1 cellular context compared by ENCODE assay signal in genomic region chr22:19431641-19432091, GRCh38.
TF ChIP-seq lines count a peak whose summit lies in the region.

Gene HIRA, minus strand, starts transcription at chr22:19431733. Its CDS starts 257 bp downstream, at chr22:19431476.

TF ChIP-seq in GM12878, 131 proteins besides CTCF, POLR2A, EP300 and RAD21 (continued from another document and continues in another):
- TF ChIP-seq HSF1 (IDR thresholded peaks at IDR 0.05; ENCODE audit: low read depth, low read length) (0 out of 2 replicates have a peak, but pooled peaks have one; percentile 20), SIN3A (IDR thresholded peaks at IDR 0.05; ENCODE audit: low read depth, low read length) (0 out of 2 replicates have a peak, but pooled peaks have one; percentile 47), ZBTB11 (CRISPR knock-in tag; IDR thresholded peaks at IDR 0.05) (peak; percentile 94), BCL3 (IDR thresholded peaks at IDR 0.05; ENCODE audit: borderline replicate concordance, insufficient read depth, low read depth, low read length, poor library complexity, severe bottlenecking) (no peak), MLLT1 (IDR thresholded peaks at IDR 0.05) (no peak), ZNF592 (IDR thresholded peaks at IDR 0.05) (0 out of 2 replicates have a peak, but pooled peaks have one; percentile 57), POU2F2 (IDR thresholded peaks at IDR 0.05; ENCODE audit: borderline replicate concordance, low read depth, low read length) (peak; percentile 82; the same call in 2 of the 3 replicates), MEF2B (IDR thresholded peaks at IDR 0.05; ENCODE audit: partially characterized antibody, poor library complexity, severe bottlenecking) (no peak), CREM (IDR thresholded peaks at IDR 0.05; ENCODE audit: low read depth) (peak; percentile 72), USF1 (IDR thresholded peaks at IDR 0.05; ENCODE audit: borderline replicate concordance, extremely low read length, insufficient read depth, low read depth, low read length) (peak; percentile 21), NRF1 (conservative IDR thresholded peaks at IDR 0.05; ENCODE audit: low read depth, low read length) (peak; percentile 17; the same call in 1 of the 2 replicates), ZBED1 (IDR thresholded peaks at IDR 0.05; ENCODE audit: borderline replicate concordance) (no peak), GABPA (IDR thresholded peaks at IDR 0.05; ENCODE audit: low read depth) (peak; percentile 88), BCL11A (IDR thresholded peaks at IDR 0.05; ENCODE audit: low read depth, low read length) (0 out of 2 replicates have a peak, but pooled peaks have one; percentile 4), STAT1 (conservative IDR thresholded peaks at IDR 0.05) (peak; percentile 84; the same call in 1 of the 2 replicates), SIX5 (IDR thresholded peaks at IDR 0.05; ENCODE audit: low read depth, low read length, severe bottlenecking) (peak; percentile 63), GATAD2B (conservative IDR thresholded peaks at IDR 0.05; ENCODE audit: low read depth) (peak; percentile 48; the same call in 1 of the 2 replicates), LARP7 (IDR thresholded peaks at IDR 0.05) (peak; percentile 81), TCF3 (IDR thresholded peaks at IDR 0.05; ENCODE audit: borderline replicate concordance, insufficient read depth, low read depth, low read length) (peak; percentile 62; the same call in 1 of the 2 replicates), BACH1 (IDR thresholded peaks at IDR 0.05; ENCODE audit: borderline replicate concordance) (peak; percentile 11; the same call in 1 of the 2 replicates), NKRF (conservative IDR thresholded peaks at IDR 0.05) (peak; percentile 84), ZNF217 (IDR thresholded peaks at IDR 0.05) (peak; percentile 35; the same call in 1 of the 2 replicates), BMI1 (IDR thresholded peaks at IDR 0.05; ENCODE audit: borderline replicate concordance) (no peak), CHD2 (IDR thresholded peaks at IDR 0.05; ENCODE audit: borderline replicate concordance, low read depth, low read length) (0 out of 2 replicates have a peak, but pooled peaks have one; percentile 49), NR2F1 (conservative IDR thresholded peaks at IDR 0.05) (peak; percentile 28; the same call in 1 of the 2 replicates), ELK1 (IDR thresholded peaks at IDR 0.05; ENCODE audit: low read depth, low read length) (peak; percentile 77), SP1 (IDR thresholded peaks at IDR 0.05; ENCODE audit: low read depth, low read length) (peak; percentile 49), ZBTB40 (IDR thresholded peaks at IDR 0.05; ENCODE audit: borderline replicate concordance) (peak; percentile 8; the same call in 1 of the 2 replicates), SUPT20H (IDR thresholded peaks at IDR 0.05; ENCODE audit: borderline replicate concordance, control insufficient read depth, low read depth, low read length) (no peak), TCF12 (IDR thresholded peaks at IDR 0.05; ENCODE audit: low read depth, low read length) (peak; percentile 67; the same call in 1 of the 2 replicates), NFYA (IDR thresholded peaks at IDR 0.05; ENCODE audit: borderline replicate concordance, low read depth, low read length) (no peak), RB1 (IDR thresholded peaks at IDR 0.05; ENCODE audit: borderline replicate concordance) (peak; percentile 73; the same call in 1 of the 2 replicates), MYB (IDR thresholded peaks at IDR 0.05; ENCODE audit: borderline replicate concordance, low read depth, low read length) (0 out of 2 replicates have a peak, but pooled peaks have one; percentile 27), ZSCAN29 (IDR thresholded peaks at IDR 0.05) (peak; percentile 81; the same call in 1 of the 2 replicates), WRNIP1 (IDR thresholded peaks at IDR 0.05; ENCODE audit: borderline replicate concordance, low read depth, low read length) (no peak), SMAD1 (IDR thresholded peaks at IDR 0.05; ENCODE audit: low read depth, partially characterized antibody) (no peak)
